In the genomic region with DNA sequence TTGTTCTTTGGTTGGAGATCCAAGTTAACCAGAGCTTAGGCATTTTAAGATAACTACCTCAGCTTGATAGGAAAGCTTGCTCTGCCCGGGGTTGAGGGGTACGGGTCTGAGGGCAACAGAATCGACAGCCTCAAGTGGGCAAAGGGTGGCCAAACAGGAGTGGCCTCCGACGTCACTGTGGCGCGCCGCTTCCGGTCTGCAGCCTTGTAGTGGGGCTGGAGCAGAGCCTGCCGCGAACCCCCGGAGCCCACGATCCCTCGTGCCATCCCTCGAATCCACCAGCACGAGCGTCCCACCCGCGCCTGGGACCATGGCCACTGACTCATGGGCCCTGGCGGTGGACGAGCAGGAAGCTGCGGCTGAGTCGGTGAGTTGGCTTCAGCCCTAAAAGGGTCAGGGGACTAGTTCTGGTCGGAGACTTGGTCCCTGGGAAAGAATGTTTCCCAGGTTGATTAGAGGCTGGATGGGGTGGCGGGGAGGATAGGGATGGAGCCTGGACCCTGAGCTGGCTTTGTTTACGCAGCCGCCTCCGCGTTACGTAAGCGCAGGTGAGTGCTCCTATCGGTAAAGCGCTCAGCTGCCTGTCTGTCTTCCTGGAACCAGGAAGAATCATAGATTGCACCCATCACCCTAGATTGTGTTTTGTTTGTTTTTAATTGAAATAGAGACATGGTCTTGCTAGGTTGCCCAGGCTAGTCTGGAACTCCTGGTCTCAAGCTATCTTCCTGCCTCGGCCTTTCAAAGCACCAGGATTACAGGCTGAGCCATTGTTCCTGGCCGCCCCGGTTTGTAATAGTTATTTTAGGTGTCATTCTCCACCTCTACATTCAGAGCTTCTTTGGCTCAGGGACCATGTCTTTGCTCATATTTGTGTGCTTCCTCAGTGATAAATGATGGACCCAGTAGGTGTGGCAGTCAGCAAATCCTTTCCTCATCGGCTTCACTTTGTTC, we compare ENCODE assay signal across 1 cellular context.
TF ChIP-seq lines count a peak whose summit lies in the region.

A gene (plus strand): TSS at position 199 of the 951 bp plus-strand sequence. CDS start 112 bp downstream, at position 311.

TF ChIP-seq in HepG2, 621 proteins besides CTCF, POLR2A, EP300 and RAD21 (continued from another document and continues in another):
- TF ChIP-seq, protein P1, sequence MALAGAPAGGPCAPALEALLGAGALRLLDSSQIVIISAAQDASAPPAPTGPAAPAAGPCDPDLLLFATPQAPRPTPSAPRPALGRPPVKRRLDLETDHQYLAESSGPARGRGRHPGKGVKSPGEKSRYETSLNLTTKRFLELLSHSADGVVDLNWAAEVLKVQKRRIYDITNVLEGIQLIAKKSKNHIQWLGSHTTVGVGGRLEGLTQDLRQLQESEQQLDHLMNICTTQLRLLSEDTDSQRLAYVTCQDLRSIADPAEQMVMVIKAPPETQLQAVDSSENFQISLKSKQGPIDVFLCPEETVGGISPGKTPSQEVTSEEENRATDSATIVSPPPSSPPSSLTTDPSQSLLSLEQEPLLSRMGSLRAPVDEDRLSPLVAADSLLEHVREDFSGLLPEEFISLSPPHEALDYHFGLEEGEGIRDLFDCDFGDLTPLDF (CRISPR knock-in tag; IDR thresholded peaks at IDR 0.05): no peak
- TF ChIP-seq HNRNPLL (IDR thresholded peaks at IDR 0.05; ENCODE audit: low read depth, low read length, poor library complexity, severe bottlenecking) (peak; percentile 61), ZBTB7B (CRISPR knock-in tag; IDR thresholded peaks at IDR 0.05) (peak; percentile 41; the same call in 1 of the 2 replicates), MYC (CRISPR knock-in tag; IDR thresholded peaks at IDR 0.05; ENCODE audit: borderline replicate concordance) (peak; percentile 96), ZNF589 (CRISPR knock-in tag; conservative IDR thresholded peaks at IDR 0.05) (peak; percentile 93), NR2F2 (IDR thresholded peaks at IDR 0.05; ENCODE audit: borderline replicate concordance, low read depth) (no peak), ZNF724P (CRISPR knock-in tag; IDR thresholded peaks at IDR 0.05; ENCODE audit: borderline replicate concordance) (peak; percentile 98), THYN1 (CRISPR knock-in tag; IDR thresholded peaks at IDR 0.05; ENCODE audit: borderline replicate concordance, low read depth) (0 out of 2 replicates have a peak, but pooled peaks have one; percentile 22), HOXA3 (CRISPR knock-in tag; IDR thresholded peaks at IDR 0.05) (peak; percentile 96), ARNT2 (CRISPR knock-in tag; IDR thresholded peaks at IDR 0.05; ENCODE audit: low read depth) (peak; percentile 97), REPIN1 (CRISPR knock-in tag; IDR thresholded peaks at IDR 0.05; ENCODE audit: borderline replicate concordance, low read depth) (peak; percentile 95; the same call in 1 of the 2 replicates), AGO2 (optimal IDR thresholded peaks at IDR 0.05; ENCODE audit: low read depth, low read length) (peak; percentile 79), HDAC6 (IDR thresholded peaks at IDR 0.05; ENCODE audit: low read depth, low read length) (no peak), SNRNP70 (IDR thresholded peaks at IDR 0.05; ENCODE audit: low read depth, low read length) (no peak), ZNF776 (CRISPR knock-in tag; IDR thresholded peaks at IDR 0.05) (peak; percentile 97), ZNF317 (CRISPR knock-in tag; IDR thresholded peaks at IDR 0.05) (peak; percentile 76; the same call in 1 of the 2 replicates), ONECUT2 (CRISPR knock-in tag; IDR thresholded peaks at IDR 0.05) (no peak), MED1 (CRISPR knock-in tag; IDR thresholded peaks at IDR 0.05) (peak; percentile 87)
- TF ChIP-seq, protein P2, sequence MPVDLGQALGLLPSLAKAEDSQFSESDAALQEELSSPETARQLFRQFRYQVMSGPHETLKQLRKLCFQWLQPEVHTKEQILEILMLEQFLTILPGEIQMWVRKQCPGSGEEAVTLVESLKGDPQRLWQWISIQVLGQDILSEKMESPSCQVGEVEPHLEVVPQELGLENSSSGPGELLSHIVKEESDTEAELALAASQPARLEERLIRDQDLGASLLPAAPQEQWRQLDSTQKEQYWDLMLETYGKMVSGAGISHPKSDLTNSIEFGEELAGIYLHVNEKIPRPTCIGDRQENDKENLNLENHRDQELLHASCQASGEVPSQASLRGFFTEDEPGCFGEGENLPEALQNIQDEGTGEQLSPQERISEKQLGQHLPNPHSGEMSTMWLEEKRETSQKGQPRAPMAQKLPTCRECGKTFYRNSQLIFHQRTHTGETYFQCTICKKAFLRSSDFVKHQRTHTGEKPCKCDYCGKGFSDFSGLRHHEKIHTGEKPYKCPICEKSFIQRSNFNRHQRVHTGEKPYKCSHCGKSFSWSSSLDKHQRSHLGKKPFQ (CRISPR knock-in tag; IDR thresholded peaks at IDR 0.05; ENCODE audit: insufficient replicate concordance): no peak
- TF ChIP-seq, protein P3, sequence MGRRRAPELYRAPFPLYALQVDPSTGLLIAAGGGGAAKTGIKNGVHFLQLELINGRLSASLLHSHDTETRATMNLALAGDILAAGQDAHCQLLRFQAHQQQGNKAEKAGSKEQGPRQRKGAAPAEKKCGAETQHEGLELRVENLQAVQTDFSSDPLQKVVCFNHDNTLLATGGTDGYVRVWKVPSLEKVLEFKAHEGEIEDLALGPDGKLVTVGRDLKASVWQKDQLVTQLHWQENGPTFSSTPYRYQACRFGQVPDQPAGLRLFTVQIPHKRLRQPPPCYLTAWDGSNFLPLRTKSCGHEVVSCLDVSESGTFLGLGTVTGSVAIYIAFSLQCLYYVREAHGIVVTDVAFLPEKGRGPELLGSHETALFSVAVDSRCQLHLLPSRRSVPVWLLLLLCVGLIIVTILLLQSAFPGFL (CRISPR knock-in tag; IDR thresholded peaks at IDR 0.05): no peak
- TF ChIP-seq, protein P4, sequence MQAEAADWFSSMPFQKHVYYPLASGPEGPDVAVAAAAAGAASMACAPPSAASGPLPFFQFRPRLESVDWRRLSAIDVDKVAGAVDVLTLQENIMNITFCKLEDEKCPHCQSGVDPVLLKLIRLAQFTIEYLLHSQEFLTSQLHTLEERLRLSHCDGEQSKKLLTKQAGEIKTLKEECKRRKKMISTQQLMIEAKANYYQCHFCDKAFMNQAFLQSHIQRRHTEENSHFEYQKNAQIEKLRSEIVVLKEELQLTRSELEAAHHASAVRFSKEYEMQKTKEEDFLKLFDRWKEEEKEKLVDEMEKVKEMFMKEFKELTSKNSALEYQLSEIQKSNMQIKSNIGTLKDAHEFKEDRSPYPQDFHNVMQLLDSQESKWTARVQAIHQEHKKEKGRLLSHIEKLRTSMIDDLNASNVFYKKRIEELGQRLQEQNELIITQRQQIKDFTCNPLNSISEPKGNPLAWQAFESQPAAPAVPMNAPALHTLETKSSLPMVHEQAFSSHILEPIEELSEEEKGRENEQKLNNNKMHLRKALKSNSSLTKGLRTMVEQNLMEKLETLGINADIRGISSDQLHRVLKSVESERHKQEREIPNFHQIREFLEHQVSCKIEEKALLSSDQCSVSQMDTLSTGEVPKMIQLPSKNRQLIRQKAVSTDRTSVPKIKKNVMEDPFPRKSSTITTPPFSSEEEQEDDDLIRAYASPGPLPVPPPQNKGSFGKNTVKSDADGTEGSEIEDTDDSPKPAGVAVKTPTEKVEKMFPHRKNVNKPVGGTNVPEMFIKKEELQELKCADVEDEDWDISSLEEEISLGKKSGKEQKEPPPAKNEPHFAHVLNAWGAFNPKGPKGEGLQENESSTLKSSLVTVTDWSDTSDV (CRISPR knock-in tag; IDR thresholded peaks at IDR 0.05): peak; percentile 91; the same call in 1 of the 2 replicates
- TF ChIP-seq, protein P5, sequence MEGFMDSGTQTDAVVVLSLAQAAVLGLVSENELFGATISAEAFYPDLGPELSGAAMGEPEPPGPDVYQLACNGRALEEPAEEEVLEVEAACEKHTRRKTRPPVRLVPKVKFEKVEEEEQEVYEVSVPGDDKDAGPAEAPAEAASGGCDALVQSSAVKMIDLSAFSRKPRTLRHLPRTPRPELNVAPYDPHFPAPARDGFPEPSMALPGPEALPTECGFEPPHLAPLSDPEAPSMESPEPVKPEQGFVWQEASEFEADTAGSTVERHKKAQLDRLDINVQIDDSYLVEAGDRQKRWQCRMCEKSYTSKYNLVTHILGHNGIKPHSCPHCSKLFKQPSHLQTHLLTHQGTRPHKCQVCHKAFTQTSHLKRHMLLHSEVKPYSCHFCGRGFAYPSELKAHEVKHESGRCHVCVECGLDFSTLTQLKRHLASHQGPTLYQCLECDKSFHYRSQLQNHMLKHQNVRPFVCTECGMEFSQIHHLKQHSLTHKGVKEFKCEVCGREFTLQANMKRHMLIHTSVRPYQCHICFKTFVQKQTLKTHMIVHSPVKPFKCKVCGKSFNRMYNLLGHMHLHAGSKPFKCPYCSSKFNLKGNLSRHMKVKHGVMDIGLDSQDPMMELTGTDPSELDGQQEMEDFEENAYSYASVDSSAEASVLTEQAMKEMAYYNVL (CRISPR knock-in tag; IDR thresholded peaks at IDR 0.05; ENCODE audit: borderline replicate concordance): peak; percentile 88
- TF ChIP-seq, protein P6, sequence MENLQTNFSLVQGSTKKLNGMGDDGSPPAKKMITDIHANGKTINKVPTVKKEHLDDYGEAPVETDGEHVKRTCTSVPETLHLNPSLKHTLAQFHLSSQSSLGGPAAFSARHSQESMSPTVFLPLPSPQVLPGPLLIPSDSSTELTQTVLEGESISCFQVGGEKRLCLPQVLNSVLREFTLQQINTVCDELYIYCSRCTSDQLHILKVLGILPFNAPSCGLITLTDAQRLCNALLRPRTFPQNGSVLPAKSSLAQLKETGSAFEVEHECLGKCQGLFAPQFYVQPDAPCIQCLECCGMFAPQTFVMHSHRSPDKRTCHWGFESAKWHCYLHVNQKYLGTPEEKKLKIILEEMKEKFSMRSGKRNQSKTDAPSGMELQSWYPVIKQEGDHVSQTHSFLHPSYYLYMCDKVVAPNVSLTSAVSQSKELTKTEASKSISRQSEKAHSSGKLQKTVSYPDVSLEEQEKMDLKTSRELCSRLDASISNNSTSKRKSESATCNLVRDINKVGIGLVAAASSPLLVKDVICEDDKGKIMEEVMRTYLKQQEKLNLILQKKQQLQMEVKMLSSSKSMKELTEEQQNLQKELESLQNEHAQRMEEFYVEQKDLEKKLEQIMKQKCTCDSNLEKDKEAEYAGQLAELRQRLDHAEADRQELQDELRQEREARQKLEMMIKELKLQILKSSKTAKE (CRISPR knock-in tag; IDR thresholded peaks at IDR 0.05; ENCODE audit: borderline replicate concordance): peak; percentile 84; the same call in 1 of the 2 replicates
- TF ChIP-seq, protein P7, sequence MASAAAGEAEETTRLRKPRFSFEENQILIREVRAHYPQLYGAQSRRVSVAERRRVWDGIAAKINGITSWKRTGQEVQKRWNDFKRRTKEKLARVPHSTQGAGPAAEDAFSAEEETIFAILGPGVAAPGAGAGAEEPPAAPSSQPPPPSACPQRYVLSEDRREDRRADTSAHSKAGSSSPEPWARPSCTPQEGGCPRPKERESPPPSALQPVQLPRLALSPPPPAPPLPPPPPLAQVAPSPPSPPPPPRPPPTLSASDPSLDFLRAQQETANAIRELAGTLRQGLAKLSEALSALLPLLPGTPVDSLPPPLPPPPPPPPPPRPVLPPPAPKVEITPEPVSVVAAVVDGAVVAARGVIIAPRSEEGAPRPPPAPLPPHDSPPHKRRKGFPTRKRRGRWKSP (CRISPR knock-in tag; IDR thresholded peaks at IDR 0.05): peak; percentile 86; the same call in 1 of the 2 replicates
- TF ChIP-seq, protein P8, sequence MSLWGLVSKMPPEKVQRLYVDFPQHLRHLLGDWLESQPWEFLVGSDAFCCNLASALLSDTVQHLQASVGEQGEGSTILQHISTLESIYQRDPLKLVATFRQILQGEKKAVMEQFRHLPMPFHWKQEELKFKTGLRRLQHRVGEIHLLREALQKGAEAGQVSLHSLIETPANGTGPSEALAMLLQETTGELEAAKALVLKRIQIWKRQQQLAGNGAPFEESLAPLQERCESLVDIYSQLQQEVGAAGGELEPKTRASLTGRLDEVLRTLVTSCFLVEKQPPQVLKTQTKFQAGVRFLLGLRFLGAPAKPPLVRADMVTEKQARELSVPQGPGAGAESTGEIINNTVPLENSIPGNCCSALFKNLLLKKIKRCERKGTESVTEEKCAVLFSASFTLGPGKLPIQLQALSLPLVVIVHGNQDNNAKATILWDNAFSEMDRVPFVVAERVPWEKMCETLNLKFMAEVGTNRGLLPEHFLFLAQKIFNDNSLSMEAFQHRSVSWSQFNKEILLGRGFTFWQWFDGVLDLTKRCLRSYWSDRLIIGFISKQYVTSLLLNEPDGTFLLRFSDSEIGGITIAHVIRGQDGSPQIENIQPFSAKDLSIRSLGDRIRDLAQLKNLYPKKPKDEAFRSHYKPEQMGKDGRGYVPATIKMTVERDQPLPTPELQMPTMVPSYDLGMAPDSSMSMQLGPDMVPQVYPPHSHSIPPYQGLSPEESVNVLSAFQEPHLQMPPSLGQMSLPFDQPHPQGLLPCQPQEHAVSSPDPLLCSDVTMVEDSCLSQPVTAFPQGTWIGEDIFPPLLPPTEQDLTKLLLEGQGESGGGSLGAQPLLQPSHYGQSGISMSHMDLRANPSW (CRISPR knock-in tag; IDR thresholded peaks at IDR 0.05; ENCODE audit: borderline replicate concordance): peak; percentile 93; the same call in 1 of the 2 replicates
- TF ChIP-seq, protein P9, sequence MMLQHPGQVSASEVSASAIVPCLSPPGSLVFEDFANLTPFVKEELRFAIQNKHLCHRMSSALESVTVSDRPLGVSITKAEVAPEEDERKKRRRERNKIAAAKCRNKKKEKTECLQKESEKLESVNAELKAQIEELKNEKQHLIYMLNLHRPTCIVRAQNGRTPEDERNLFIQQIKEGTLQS (CRISPR knock-in tag; IDR thresholded peaks at IDR 0.05): peak; percentile 37
- TF ChIP-seq, protein P10, sequence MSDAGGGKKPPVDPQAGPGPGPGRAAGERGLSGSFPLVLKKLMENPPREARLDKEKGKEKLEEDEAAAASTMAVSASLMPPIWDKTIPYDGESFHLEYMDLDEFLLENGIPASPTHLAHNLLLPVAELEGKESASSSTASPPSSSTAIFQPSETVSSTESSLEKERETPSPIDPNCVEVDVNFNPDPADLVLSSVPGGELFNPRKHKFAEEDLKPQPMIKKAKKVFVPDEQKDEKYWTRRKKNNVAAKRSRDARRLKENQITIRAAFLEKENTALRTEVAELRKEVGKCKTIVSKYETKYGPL (CRISPR knock-in tag; IDR thresholded peaks at IDR 0.05): peak; percentile 96; the same call in 1 of the 2 replicates
- TF ChIP-seq, protein P11, sequence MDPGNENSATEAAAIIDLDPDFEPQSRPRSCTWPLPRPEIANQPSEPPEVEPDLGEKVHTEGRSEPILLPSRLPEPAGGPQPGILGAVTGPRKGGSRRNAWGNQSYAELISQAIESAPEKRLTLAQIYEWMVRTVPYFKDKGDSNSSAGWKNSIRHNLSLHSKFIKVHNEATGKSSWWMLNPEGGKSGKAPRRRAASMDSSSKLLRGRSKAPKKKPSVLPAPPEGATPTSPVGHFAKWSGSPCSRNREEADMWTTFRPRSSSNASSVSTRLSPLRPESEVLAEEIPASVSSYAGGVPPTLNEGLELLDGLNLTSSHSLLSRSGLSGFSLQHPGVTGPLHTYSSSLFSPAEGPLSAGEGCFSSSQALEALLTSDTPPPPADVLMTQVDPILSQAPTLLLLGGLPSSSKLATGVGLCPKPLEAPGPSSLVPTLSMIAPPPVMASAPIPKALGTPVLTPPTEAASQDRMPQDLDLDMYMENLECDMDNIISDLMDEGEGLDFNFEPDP (CRISPR knock-in tag; conservative IDR thresholded peaks at IDR 0.05): 0 out of 2 replicates have a peak, but pooled peaks have one; percentile 79
- TF ChIP-seq, protein P12, sequence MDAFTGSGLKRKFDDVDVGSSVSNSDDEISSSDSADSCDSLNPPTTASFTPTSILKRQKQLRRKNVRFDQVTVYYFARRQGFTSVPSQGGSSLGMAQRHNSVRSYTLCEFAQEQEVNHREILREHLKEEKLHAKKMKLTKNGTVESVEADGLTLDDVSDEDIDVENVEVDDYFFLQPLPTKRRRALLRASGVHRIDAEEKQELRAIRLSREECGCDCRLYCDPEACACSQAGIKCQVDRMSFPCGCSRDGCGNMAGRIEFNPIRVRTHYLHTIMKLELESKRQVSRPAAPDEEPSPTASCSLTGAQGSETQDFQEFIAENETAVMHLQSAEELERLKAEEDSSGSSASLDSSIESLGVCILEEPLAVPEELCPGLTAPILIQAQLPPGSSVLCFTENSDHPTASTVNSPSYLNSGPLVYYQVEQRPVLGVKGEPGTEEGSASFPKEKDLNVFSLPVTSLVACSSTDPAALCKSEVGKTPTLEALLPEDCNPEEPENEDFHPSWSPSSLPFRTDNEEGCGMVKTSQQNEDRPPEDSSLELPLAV (CRISPR knock-in tag; conservative IDR thresholded peaks at IDR 0.05; ENCODE audit: low read depth): no peak
